Comparison of ENCODE assay signal across 12 cellular contexts in genomic region chr2:120937736-120938131, GRCh38.
DNase-seq lines count a peak whose midpoint lies in the region; ATAC-seq and TF ChIP-seq lines count a peak whose summit lies in the region.
"Had no signal": no experiment of that assay in that cellular context is flagged by ENCODE, and none has a peak within 500 bp of the region (broad histone marks: within the 10 kb centered on the region; RNA-seq: fewer than 3 reads in every experiment).

No MANE protein-coding gene starts in this region.

- ATAC-seq in lung (ENCODE audit: insufficient read depth, low FRiP score): peak; percentile 12
- no peak for ATAC-seq in GM19455 (IDR thresholded peaks at IDR 0.05; ENCODE audit: unreplicated experiment)

- no peak overlapping the region for H3K27ac ChIP-seq in Karpas-422 (ENCODE audit: low read length)
- H3K27ac ChIP-seq in lung (ENCODE audit: low read depth in 1 of 2, low read length in 1 of 2): no peak overlapping the region
- peak overlapping the region; percentile 57 to 80 for H3K27ac ChIP-seq in tibial artery

- intact Hi-C loops in tibial artery (cut with DNase I; ENCODE audit: low total_unique reads): no loop called here

- H3K27me3 ChIP-seq in Karpas-422 (ENCODE audit: low read length) (no peaks in the 10 kb centered on the region), lung (ENCODE audit: control insufficient read depth, insufficient read depth) (no peaks in the 10 kb centered on the region), tibial artery (no peaks in the 10 kb centered on the region)

- H3K4me2 ChIP-seq in Karpas-422 (ENCODE audit: low read depth, low read length, poor library complexity, severe bottlenecking): no peak overlapping the region

- no peak overlapping the region for H3K9ac ChIP-seq in Karpas-422 (ENCODE audit: low read length)

- H3K9me2 ChIP-seq in Karpas-422 (replicated peaks; ENCODE audit: insufficient read depth, low read length): no peaks in the 10 kb centered on the region

- H3K36me3 ChIP-seq in Karpas-422 (ENCODE audit: insufficient read depth, low read length) (no peaks in the 10 kb centered on the region), lung (ENCODE audit: control insufficient read depth in 2 of 2, insufficient read depth in 2 of 2, low read length in 2 of 2) (no peaks in the 10 kb centered on the region), tibial artery (no peaks in the 10 kb centered on the region)
- H3K36me3 ChIP-seq: spleen had no signal

- no peak overlapping the region for H2AFZ ChIP-seq in Karpas-422 (ENCODE audit: low read length)

- H3K4me1 ChIP-seq in Karpas-422 (ENCODE audit: low read length): no peaks in the 10 kb centered on the region
- peaks cover 0 to 7% of the 10 kb centered on the region in 2 donors for H3K4me1 ChIP-seq in lung (ENCODE audit: control insufficient read depth in 2 of 2, insufficient read depth in 2 of 2, low read length in 2 of 2)
- H3K4me1 ChIP-seq in tibial artery: peaks cover 0 to 100% (median 75%) of the 10 kb centered on the region in 4 donors

- WGBS in lung, 2 donors: 54 to 73% methylated on average over 7 of the region's 7 CpGs

- no peak for TF ChIP-seq CTCF in choroid plexus epithelial cell (conservative IDR thresholded peaks at IDR 0.05; ENCODE audit: low read depth, low read length)
- no peak for TF ChIP-seq CTCF in lung (IDR thresholded peaks at IDR 0.05; ENCODE audit: control extremely low read depth, extremely low read depth)
- TF ChIP-seq CTCF in tibial artery (IDR thresholded peaks at IDR 0.05): no peak

- H3K79me2 ChIP-seq in Karpas-422 (ENCODE audit: low read length): no peaks in the 10 kb centered on the region

- DNase-seq in Karpas-422 (peak; percentile 28), choroid plexus epithelial cell (ENCODE audit: low read depth) (peak; percentile 73), lung (ENCODE audit: low spot score) (no peak), tibial artery (no peak), T-helper 1 cell (no peak)
- DNase-seq in activated CD4-positive, alpha-beta T cell treated with anti-CD3 and anti-CD28 coated beads for 48 hours: no peak
- no peak for DNase-seq in activated CD4-positive, CD25-positive, alpha-beta regulatory T cell treated with anti-CD3 and anti-CD28 coated beads, Interleukin-2, amount 50 U/mL, for 72 hours
- DNase-seq: activated CD4-positive, alpha-beta T cell treated with anti-CD3 and anti-CD28 coated beads, Interleukin-2, amount 50 U/mL, for 4 hours; DMS79; hypothalamus; spleen had no signal

- no peaks in the 10 kb centered on the region for H4K20me1 ChIP-seq in Karpas-422 (ENCODE audit: insufficient read depth, low read depth, low read length)

- no peak overlapping the region for H3K4me3 ChIP-seq in Karpas-422 (ENCODE audit: low read length)
- no peak overlapping the region for H3K4me3 ChIP-seq in choroid plexus epithelial cell (ENCODE audit: low read depth, low read length)
- no peak overlapping the region for H3K4me3 ChIP-seq in lung
- H3K4me3 ChIP-seq in tibial artery: no peak overlapping the region
- H3K4me3 ChIP-seq: spleen had no signal

- no peaks in the 10 kb centered on the region for H3K9me3 ChIP-seq in Karpas-422 (ENCODE audit: low read length)
- no peaks in the 10 kb centered on the region for H3K9me3 ChIP-seq in lung (ENCODE audit: control insufficient read depth in 2 of 2, insufficient read depth in 1 of 2, low read length in 1 of 2)
- H3K9me3 ChIP-seq in tibial artery: no peaks in the 10 kb centered on the region
- H3K9me3 ChIP-seq: spleen had no signal

Comparison
In these comparisons a context has a peak if more than half of its experiments do, and no peak if none do; other contexts are left out.
1. DNase-seq: peak in Karpas-422 (single experiment) and choroid plexus epithelial cell (single experiment); none in lung (single experiment), tibial artery (0 of 2), T-helper 1 cell (0 of 5), activated CD4-positive, alpha-beta T cell treated with anti-CD3 and anti-CD28 coated beads for 48 hours (single experiment) and activated CD4-positive, CD25-positive, alpha-beta regulatory T cell treated with anti-CD3 and anti-CD28 coated beads, Interleukin-2, amount 50 U/mL, for 72 hours (single experiment).
2. H3K27ac ChIP-seq: peak in tibial artery (2 of 2); none in Karpas-422 (single experiment) and lung (0 of 2).